1 cellular context compared by ENCODE assay signal in the genomic region with DNA sequence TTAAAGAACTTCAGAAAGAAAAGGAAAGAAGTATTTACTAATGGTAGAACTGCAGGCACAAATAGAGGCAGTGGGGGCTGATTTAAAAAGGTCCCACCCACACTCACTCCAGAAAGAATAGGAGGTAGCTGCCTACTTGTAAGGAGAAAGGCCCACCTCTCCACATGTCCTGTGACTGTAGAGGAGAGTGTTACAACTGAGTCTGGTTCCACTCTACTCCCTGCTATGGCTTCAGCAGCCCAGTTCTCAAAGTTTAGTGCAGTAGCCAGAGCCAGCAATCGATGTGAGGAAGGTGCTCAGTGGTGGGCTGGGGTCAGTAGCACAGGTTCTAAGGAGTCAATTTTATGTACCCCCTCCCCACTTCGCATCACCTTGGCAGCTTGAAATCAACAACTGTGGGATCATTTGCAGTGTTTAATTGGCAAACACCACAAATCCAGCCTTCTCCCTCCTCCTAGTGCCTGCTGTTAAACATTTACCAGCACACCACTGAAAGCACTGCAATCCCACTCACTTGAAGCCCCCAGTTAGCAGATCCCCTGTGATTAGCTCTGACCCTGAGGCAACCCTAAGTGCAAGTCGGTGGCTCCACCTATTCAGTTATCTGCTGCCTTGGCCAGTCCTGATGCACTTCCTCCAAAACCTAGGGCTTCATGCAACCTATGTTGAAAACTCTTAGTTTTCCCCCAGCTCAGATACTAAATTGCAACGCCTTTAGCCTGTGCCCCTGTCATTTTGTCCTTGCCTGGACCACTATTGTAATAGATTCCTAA.
A peak's percentile ranks its signal among the peaks of the same experiment; 100 is the strongest.
TF ChIP-seq lines count a peak whose summit lies in the region.

No MANE protein-coding gene starts in this region.

TF ChIP-seq in HepG2, 621 proteins besides CTCF, POLR2A, EP300 and RAD21 (continued from another document and continues in another):
- TF ChIP-seq, protein P1, sequence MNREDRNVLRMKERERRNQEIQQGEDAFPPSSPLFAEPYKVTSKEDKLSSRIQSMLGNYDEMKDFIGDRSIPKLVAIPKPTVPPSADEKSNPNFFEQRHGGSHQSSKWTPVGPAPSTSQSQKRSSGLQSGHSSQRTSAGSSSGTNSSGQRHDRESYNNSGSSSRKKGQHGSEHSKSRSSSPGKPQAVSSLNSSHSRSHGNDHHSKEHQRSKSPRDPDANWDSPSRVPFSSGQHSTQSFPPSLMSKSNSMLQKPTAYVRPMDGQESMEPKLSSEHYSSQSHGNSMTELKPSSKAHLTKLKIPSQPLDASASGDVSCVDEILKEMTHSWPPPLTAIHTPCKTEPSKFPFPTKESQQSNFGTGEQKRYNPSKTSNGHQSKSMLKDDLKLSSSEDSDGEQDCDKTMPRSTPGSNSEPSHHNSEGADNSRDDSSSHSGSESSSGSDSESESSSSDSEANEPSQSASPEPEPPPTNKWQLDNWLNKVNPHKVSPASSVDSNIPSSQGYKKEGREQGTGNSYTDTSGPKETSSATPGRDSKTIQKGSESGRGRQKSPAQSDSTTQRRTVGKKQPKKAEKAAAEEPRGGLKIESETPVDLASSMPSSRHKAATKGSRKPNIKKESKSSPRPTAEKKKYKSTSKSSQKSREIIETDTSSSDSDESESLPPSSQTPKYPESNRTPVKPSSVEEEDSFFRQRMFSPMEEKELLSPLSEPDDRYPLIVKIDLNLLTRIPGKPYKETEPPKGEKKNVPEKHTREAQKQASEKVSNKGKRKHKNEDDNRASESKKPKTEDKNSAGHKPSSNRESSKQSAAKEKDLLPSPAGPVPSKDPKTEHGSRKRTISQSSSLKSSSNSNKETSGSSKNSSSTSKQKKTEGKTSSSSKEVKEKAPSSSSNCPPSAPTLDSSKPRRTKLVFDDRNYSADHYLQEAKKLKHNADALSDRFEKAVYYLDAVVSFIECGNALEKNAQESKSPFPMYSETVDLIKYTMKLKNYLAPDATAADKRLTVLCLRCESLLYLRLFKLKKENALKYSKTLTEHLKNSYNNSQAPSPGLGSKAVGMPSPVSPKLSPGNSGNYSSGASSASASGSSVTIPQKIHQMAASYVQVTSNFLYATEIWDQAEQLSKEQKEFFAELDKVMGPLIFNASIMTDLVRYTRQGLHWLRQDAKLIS (CRISPR knock-in tag; IDR thresholded peaks at IDR 0.05), result no peak
- TF ChIP-seq ZNF331 (CRISPR knock-in tag; IDR thresholded peaks at IDR 0.05) (no peak), ZNF609 (CRISPR knock-in tag; IDR thresholded peaks at IDR 0.05; ENCODE audit: borderline replicate concordance) (peak; percentile 26; the same call in 1 of the 2 replicates), MED8 (CRISPR knock-in tag; IDR thresholded peaks at IDR 0.05; ENCODE audit: insufficient replicate concordance) (no peak), PAF1 (CRISPR knock-in tag; IDR thresholded peaks at IDR 0.05) (no peak), CBX2 (IDR thresholded peaks at IDR 0.05; ENCODE audit: low read depth, low read length) (no peak), CBX2 (CRISPR knock-in tag; IDR thresholded peaks at IDR 0.05; ENCODE audit: low read depth) (no peak), ZBTB7B (CRISPR knock-in tag; IDR thresholded peaks at IDR 0.05) (peak; percentile 94), FOXP4 (CRISPR knock-in tag; IDR thresholded peaks at IDR 0.05) (peak; percentile 74), ZNF746 (CRISPR knock-in tag; IDR thresholded peaks at IDR 0.05) (no peak), ATRX (CRISPR knock-in tag; IDR thresholded peaks at IDR 0.05; ENCODE audit: borderline replicate concordance) (no peak), JUN (CRISPR knock-in tag; IDR thresholded peaks at IDR 0.05) (no peak), ETV5 (CRISPR knock-in tag; IDR thresholded peaks at IDR 0.05; ENCODE audit: borderline replicate concordance) (no peak), ZNF263 (CRISPR knock-in tag; IDR thresholded peaks at IDR 0.05) (no peak), ZNF382 (CRISPR knock-in tag; IDR thresholded peaks at IDR 0.05; ENCODE audit: borderline replicate concordance) (no peak), HCFC1 (IDR thresholded peaks at IDR 0.05; ENCODE audit: low read depth, low read length) (no peak), SKI (IDR thresholded peaks at IDR 0.05; ENCODE audit: partially characterized antibody) (no peak), ZSCAN31 (CRISPR knock-in tag; IDR thresholded peaks at IDR 0.05; ENCODE audit: low read depth) (no peak), ARNT (IDR thresholded peaks at IDR 0.05) (no peak), FOXK2 (IDR thresholded peaks at IDR 0.05) (no peak), KAT2B (IDR thresholded peaks at IDR 0.05; ENCODE audit: borderline replicate concordance, low read depth, low read length) (no peak), CEBPG (CRISPR knock-in tag; IDR thresholded peaks at IDR 0.05) (no peak), HNRNPL (IDR thresholded peaks at IDR 0.05; ENCODE audit: low read depth, low read length) (no peak), TEAD3 (CRISPR knock-in tag; optimal IDR thresholded peaks at IDR 0.05; ENCODE audit: borderline replicate concordance) (peak; percentile 30), ZNF546 (CRISPR knock-in tag; conservative IDR thresholded peaks at IDR 0.05) (no peak), FOXA3 (CRISPR knock-in tag; IDR thresholded peaks at IDR 0.05) (no peak)
- TF ChIP-seq, protein P2, sequence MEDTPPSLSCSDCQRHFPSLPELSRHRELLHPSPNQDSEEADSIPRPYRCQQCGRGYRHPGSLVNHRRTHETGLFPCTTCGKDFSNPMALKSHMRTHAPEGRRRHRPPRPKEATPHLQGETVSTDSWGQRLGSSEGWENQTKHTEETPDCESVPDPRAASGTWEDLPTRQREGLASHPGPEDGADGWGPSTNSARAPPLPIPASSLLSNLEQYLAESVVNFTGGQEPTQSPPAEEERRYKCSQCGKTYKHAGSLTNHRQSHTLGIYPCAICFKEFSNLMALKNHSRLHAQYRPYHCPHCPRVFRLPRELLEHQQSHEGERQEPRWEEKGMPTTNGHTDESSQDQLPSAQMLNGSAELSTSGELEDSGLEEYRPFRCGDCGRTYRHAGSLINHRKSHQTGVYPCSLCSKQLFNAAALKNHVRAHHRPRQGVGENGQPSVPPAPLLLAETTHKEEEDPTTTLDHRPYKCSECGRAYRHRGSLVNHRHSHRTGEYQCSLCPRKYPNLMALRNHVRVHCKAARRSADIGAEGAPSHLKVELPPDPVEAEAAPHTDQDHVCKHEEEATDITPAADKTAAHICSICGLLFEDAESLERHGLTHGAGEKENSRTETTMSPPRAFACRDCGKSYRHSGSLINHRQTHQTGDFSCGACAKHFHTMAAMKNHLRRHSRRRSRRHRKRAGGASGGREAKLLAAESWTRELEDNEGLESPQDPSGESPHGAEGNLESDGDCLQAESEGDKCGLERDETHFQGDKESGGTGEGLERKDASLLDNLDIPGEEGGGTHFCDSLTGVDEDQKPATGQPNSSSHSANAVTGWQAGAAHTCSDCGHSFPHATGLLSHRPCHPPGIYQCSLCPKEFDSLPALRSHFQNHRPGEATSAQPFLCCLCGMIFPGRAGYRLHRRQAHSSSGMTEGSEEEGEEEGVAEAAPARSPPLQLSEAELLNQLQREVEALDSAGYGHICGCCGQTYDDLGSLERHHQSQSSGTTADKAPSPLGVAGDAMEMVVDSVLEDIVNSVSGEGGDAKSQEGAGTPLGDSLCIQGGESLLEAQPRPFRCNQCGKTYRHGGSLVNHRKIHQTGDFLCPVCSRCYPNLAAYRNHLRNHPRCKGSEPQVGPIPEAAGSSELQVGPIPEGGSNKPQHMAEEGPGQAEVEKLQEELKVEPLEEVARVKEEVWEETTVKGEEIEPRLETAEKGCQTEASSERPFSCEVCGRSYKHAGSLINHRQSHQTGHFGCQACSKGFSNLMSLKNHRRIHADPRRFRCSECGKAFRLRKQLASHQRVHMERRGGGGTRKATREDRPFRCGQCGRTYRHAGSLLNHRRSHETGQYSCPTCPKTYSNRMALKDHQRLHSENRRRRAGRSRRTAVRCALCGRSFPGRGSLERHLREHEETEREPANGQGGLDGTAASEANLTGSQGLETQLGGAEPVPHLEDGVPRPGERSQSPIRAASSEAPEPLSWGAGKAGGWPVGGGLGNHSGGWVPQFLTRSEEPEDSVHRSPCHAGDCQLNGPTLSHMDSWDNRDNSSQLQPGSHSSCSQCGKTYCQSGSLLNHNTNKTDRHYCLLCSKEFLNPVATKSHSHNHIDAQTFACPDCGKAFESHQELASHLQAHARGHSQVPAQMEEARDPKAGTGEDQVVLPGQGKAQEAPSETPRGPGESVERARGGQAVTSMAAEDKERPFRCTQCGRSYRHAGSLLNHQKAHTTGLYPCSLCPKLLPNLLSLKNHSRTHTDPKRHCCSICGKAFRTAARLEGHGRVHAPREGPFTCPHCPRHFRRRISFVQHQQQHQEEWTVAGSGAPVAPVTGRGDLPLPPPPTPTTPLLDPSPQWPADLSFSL (CRISPR knock-in tag; IDR thresholded peaks at IDR 0.05), result no peak
- TF ChIP-seq, protein P3, sequence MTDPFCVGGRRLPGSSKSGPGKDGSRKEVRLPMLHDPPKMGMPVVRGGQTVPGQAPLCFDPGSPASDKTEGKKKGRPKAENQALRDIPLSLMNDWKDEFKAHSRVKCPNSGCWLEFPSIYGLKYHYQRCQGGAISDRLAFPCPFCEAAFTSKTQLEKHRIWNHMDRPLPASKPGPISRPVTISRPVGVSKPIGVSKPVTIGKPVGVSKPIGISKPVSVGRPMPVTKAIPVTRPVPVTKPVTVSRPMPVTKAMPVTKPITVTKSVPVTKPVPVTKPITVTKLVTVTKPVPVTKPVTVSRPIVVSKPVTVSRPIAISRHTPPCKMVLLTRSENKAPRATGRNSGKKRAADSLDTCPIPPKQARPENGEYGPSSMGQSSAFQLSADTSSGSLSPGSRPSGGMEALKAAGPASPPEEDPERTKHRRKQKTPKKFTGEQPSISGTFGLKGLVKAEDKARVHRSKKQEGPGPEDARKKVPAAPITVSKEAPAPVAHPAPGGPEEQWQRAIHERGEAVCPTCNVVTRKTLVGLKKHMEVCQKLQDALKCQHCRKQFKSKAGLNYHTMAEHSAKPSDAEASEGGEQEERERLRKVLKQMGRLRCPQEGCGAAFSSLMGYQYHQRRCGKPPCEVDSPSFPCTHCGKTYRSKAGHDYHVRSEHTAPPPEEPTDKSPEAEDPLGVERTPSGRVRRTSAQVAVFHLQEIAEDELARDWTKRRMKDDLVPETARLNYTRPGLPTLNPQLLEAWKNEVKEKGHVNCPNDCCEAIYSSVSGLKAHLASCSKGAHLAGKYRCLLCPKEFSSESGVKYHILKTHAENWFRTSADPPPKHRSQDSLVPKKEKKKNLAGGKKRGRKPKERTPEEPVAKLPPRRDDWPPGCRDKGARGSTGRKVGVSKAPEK (CRISPR knock-in tag; IDR thresholded peaks at IDR 0.05; ENCODE audit: borderline replicate concordance), result no peak
- TF ChIP-seq, protein P4, sequence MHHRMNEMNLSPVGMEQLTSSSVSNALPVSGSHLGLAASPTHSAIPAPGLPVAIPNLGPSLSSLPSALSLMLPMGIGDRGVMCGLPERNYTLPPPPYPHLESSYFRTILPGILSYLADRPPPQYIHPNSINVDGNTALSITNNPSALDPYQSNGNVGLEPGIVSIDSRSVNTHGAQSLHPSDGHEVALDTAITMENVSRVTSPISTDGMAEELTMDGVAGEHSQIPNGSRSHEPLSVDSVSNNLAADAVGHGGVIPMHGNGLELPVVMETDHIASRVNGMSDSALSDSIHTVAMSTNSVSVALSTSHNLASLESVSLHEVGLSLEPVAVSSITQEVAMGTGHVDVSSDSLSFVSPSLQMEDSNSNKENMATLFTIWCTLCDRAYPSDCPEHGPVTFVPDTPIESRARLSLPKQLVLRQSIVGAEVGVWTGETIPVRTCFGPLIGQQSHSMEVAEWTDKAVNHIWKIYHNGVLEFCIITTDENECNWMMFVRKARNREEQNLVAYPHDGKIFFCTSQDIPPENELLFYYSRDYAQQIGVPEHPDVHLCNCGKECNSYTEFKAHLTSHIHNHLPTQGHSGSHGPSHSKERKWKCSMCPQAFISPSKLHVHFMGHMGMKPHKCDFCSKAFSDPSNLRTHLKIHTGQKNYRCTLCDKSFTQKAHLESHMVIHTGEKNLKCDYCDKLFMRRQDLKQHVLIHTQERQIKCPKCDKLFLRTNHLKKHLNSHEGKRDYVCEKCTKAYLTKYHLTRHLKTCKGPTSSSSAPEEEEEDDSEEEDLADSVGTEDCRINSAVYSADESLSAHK (CRISPR knock-in tag; IDR thresholded peaks at IDR 0.05; ENCODE audit: borderline replicate concordance), result no peak
